14 cellular contexts compared by ENCODE assay signal in genomic region chr4:7792616-7793015, GRCh38.
DNase-seq lines count a peak whose midpoint lies in the region; ATAC-seq and TF ChIP-seq lines count a peak whose summit lies in the region.
"Had no signal": no experiment of that assay in that cellular context is flagged by ENCODE, and none has a peak within 500 bp of the region (broad histone marks: within the 10 kb centered on the region; RNA-seq: fewer than 3 reads in every experiment).

No MANE protein-coding gene starts in this region.

- no peaks in the 10 kb centered on the region for H3K27me3 Mint-ChIP-seq in Calu3 (ENCODE audit: unreplicated experiment)
- no peaks in the 10 kb centered on the region for H3K27me3 Mint-ChIP-seq in effector memory CD8-positive, alpha-beta T cell
- H3K27me3 Mint-ChIP-seq in natural killer cell treated with Interleukin-12 subunit alpha and Interleukin-12 subunit beta and Interleukin-15 and Interleukin-18, amount 100 ng/mL, for 72 hours: peaks cover 0 to 9% of the 10 kb centered on the region in 2 donors
- H3K27me3 Mint-ChIP-seq: activated naive CD4-positive, alpha-beta T cell treated with anti-CD3 and anti-CD28 coated beads, Interleukin-2, amount 10 ng/mL, durations not matched to agents 7 days and 5 days had no signal

- H3K9me3 Mint-ChIP-seq in Calu3 (ENCODE audit: low read depth, unreplicated experiment): no peaks in the 10 kb centered on the region
- H3K9me3 Mint-ChIP-seq in effector memory CD8-positive, alpha-beta T cell: no peaks in the 10 kb centered on the region
- no peaks in the 10 kb centered on the region for H3K9me3 Mint-ChIP-seq in natural killer cell treated with Interleukin-12 subunit alpha and Interleukin-12 subunit beta and Interleukin-15 and Interleukin-18, amount 100 ng/mL, for 72 hours
- H3K9me3 Mint-ChIP-seq: activated naive CD4-positive, alpha-beta T cell treated with anti-CD3 and anti-CD28 coated beads, Interleukin-2, amount 10 ng/mL, durations not matched to agents 7 days and 5 days had no signal

- no peak for TF ChIP-seq CTCF in Calu3 (IDR thresholded peaks at IDR 0.05; ENCODE audit: unreplicated experiment)

- H3K36me3 Mint-ChIP-seq in Calu3 (ENCODE audit: insufficient read depth, unreplicated experiment): peaks cover 18% of the 10 kb centered on the region
- peaks cover 11% of the 10 kb centered on the region for H3K36me3 Mint-ChIP-seq in effector memory CD8-positive, alpha-beta T cell (ENCODE audit: insufficient read depth)
- H3K36me3 Mint-ChIP-seq in natural killer cell treated with Interleukin-12 subunit alpha and Interleukin-12 subunit beta and Interleukin-15 and Interleukin-18, amount 100 ng/mL, for 72 hours: peaks cover 3% of the 10 kb centered on the region

- no peak overlapping the region for H3K27ac Mint-ChIP-seq in Calu3 (ENCODE audit: unreplicated experiment)
- no peak overlapping the region for H3K27ac Mint-ChIP-seq in effector memory CD8-positive, alpha-beta T cell
- H3K27ac Mint-ChIP-seq in natural killer cell treated with Interleukin-12 subunit alpha and Interleukin-12 subunit beta and Interleukin-15 and Interleukin-18, amount 100 ng/mL, for 72 hours: no peak overlapping the region
- H3K27ac Mint-ChIP-seq: activated naive CD4-positive, alpha-beta T cell treated with anti-CD3 and anti-CD28 coated beads, Interleukin-2, amount 10 ng/mL, durations not matched to agents 7 days and 5 days had no signal

- CTCF ChIA-PET in Calu3 (lab: Charles Lee): interaction anchor here (0.7 kb wide), 1 partner anchor 1104 kb away, joined by 5 read pairs; no protein-coding TSS in a partner anchor

- no peaks in the 10 kb centered on the region for H3K4me1 Mint-ChIP-seq in Calu3 (ENCODE audit: low read depth, unreplicated experiment)
- H3K4me1 Mint-ChIP-seq in effector memory CD8-positive, alpha-beta T cell (ENCODE audit: low read depth in 2 of 2): no peaks in the 10 kb centered on the region
- no peaks in the 10 kb centered on the region for H3K4me1 Mint-ChIP-seq in natural killer cell treated with Interleukin-12 subunit alpha and Interleukin-12 subunit beta and Interleukin-15 and Interleukin-18, amount 100 ng/mL, for 72 hours (ENCODE audit: low read depth in 2 of 2)
- H3K4me1 Mint-ChIP-seq: activated naive CD4-positive, alpha-beta T cell treated with anti-CD3 and anti-CD28 coated beads, Interleukin-2, amount 10 ng/mL, durations not matched to agents 7 days and 5 days had no signal

- DNase-seq in Calu3 (no peak), fibroblast of gingiva (ENCODE audit: low read depth) (peak; percentile 61), amygdala (lab: John Stamatoyannopoulos, UW) (no peak)
- DNase-seq in effector memory CD8-positive, alpha-beta T cell: no peak
- no peak for DNase-seq in natural killer cell treated with Interleukin-12 subunit alpha and Interleukin-12 subunit beta and Interleukin-15 and Interleukin-18, amount 100 ng/mL, for 72 hours (ENCODE audit: low spot score)
- DNase-seq: activated naive CD4-positive, alpha-beta T cell treated with anti-CD3 and anti-CD28 coated beads, Interleukin-2, amount 10 ng/mL, durations not matched to agents 7 days and 5 days; heart right ventricle; mucosa of descending colon; posterior cingulate gyrus; stimulated activated CD4-positive, alpha-beta T cell treated with anti-CD3 and anti-CD28 coated beads, Interleukin-12 subunit alpha, Interleukin-12 subunit beta, amount 100 ng/mL, for 4 hours; substantia nigra had no signal

- ATAC-seq in GM19351 (IDR thresholded peaks at IDR 0.05; ENCODE audit: unreplicated experiment): peak; percentile 86
- peak; percentile 64 for ATAC-seq in HG03439 (IDR thresholded peaks at IDR 0.05; ENCODE audit: unreplicated experiment)
- ATAC-seq in HG02763 (IDR thresholded peaks at IDR 0.05; ENCODE audit: unreplicated experiment): no peak
- ATAC-seq in effector memory CD8-positive, alpha-beta T cell (replicated peaks): no peak
- ATAC-seq in natural killer cell treated with Interleukin-12 subunit alpha and Interleukin-12 subunit beta and Interleukin-15 and Interleukin-18, amount 100 ng/mL, for 72 hours: no peak
- ATAC-seq: heart right ventricle, mucosa of descending colon had no signal

- intact Hi-C loops in Calu3 (cut with micrococcal nuclease; ENCODE audit: unreplicated experiment): no loop called here

- BruUV-seq in Calu3 (replicated peaks; lab: Mats Ljungman, UMichigan): TSS peak; percentile 10

- no peak overlapping the region for H3K4me3 Mint-ChIP-seq in Calu3 (ENCODE audit: low read depth, unreplicated experiment)
- H3K4me3 Mint-ChIP-seq in effector memory CD8-positive, alpha-beta T cell: no peak overlapping the region
- no peak overlapping the region for H3K4me3 Mint-ChIP-seq in natural killer cell treated with Interleukin-12 subunit alpha and Interleukin-12 subunit beta and Interleukin-15 and Interleukin-18, amount 100 ng/mL, for 72 hours
- H3K4me3 Mint-ChIP-seq: activated naive CD4-positive, alpha-beta T cell treated with anti-CD3 and anti-CD28 coated beads, Interleukin-2, amount 10 ng/mL, durations not matched to agents 7 days and 5 days had no signal

Comparison
In these comparisons a context has a peak if more than half of its experiments do, and no peak if none do; other contexts are left out.
1. ATAC-seq: peak in GM19351 (single experiment) and HG03439 (single experiment); none in HG02763 (single experiment), effector memory CD8-positive, alpha-beta T cell (single experiment) and natural killer cell treated with Interleukin-12 subunit alpha and Interleukin-12 subunit beta and Interleukin-15 and Interleukin-18, amount 100 ng/mL, for 72 hours (0 of 2).